ENCODE assay signal across 8 cellular contexts in the genomic region with DNA sequence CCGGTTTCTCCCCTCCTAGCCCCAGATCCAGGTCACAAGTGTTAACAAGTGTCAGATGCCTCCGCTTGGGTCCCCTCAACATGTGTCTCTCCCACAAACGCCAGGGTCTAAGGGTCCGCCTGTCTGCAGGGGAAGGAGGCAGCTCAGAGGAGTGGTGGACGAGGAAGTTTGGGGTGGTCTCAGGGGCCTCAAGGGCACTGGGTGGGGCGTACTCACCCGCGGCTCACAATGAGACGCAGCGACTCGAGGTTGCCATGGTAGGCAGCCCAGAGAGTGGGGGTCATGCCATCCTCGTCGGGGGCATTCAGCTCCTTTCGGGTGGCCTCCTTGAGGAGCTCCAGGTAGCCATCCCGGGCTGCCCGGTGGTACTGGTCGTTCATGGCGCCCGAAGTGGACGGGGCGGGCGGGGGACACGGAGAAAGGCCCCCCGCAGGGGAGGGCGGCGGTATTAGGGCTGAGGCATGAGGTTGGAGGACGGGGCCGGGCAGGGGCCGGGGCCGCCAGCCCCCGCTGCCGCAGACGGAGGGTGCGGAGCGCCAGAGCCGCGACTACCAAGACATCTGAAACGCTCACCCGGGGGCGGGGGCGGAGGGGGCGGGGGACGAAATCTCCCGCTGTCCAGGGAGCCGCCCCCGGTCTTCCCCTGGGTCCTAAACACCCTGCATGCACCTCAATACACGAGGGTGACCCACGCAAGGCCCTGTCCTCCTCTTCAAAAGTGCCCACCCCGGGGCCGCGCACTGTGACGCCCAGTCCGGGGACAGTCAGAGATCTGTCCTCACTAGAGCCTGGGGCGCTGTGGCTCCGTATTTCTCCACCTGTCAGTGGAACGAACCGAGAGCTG. TPM values are rescaled to one million over a fixed set of nuclear protein-coding genes. Genes with fewer than 3 reads are reported as not detected.
DNase-seq lines count a peak whose midpoint lies in the region; ATAC-seq, FAIRE-seq and TF ChIP-seq lines count a peak whose summit lies in the region.

USH1G (minus strand) TSS at position 562 of the 844 bp plus-strand sequence; CDS start at position 380, 182 bp downstream.

- no peaks in the 10 kb centered on the region for H3K36me3 Mint-ChIP-seq in nephron progenitor cell (ENCODE audit: low read depth)

- TF ChIP-seq POLR2A in H1 (IDR thresholded peaks at IDR 0.05; ENCODE audit: control extremely low read depth in 1 of 2, low read depth in 2 of 2, low read length in 2 of 2), result no peak

- POLR2A ChIA-PET in H1 (lab: Charles Lee; ENCODE audit: partially characterized antibody), result interaction anchor here (0.9 to 1.8 kb wide), 3 partner anchors 14 to 50 kb away, joined by 3 to 4 read pairs (median 3); partner anchors contain the start of gene FDXR

- H3K56ac ChIP-seq in H1 (replicated peaks; ENCODE audit: insufficient read length, low read depth, low read length), result no peak within 1 kb of the TSS

- no peak within 1 kb of the TSS for H2BK5ac ChIP-seq in H1 (ENCODE audit: low read depth, low read length)

- H3K27ac ChIP-seq in H1 (ENCODE audit: low read depth, low read length), result no peak within 1 kb of the TSS

- H3K18ac ChIP-seq in H1 (ENCODE audit: extremely low read depth, low read length), result peak within 1 kb of the TSS; percentile 38

- no peaks in the 10 kb centered on the region for H3K9me3 ChIP-seq in H1 (ENCODE audit: insufficient read depth in 2 of 2, low read depth in 1 of 2, low read length in 1 of 2)

- H2AK5ac ChIP-seq in H1 (ENCODE audit: low read depth, low read length), result no peak within 1 kb of the TSS

- no peak within 1 kb of the TSS for H4K91ac ChIP-seq in H1 (replicated peaks; ENCODE audit: insufficient read length, low read length)

- WGBS in H1 (ENCODE audit: extremely low coverage in 1 of 2, insufficient coverage in 1 of 2, insufficient read length in 1 of 2, insufficient replicate concordance in 2 of 2, low coverage in 1 of 2, low lambda C conversion rate in 2 of 2, missing lambda C conversion rate in 1 of 2), 2 experiments, result 24% methylated on average over 35 of the region's 57 CpGs; no CpG with 5 or more reads in 1 of the 2 experiments

- DNase-seq in D721Med (ENCODE audit: insufficient read length, low spot score) (peak; percentile 76), NCI-H69 (lab: John Stamatoyannopoulos, UW) (peak; percentile 55), H1 (ENCODE audit: low read depth in 1 of 2, low spot score in 2 of 2) (peak in 1 of 2 experiments; percentile 69), nephron progenitor cell (peak; percentile 51), NCI-H1694 (lab: John Stamatoyannopoulos, UW) (no peak), DMS53 treated with DMSO at 0.1 percent for 48 hours (lab: John Stamatoyannopoulos, UW; ENCODE audit: unreplicated experiment) (no peak)

- FAIRE-seq in D721Med (lab: Jason Lieb, UNC), result no peak
- FAIRE-seq in H1 (lab: Jason Lieb, UNC), result no peak

- TF ChIP-seq CTCF in D721Med (IDR thresholded peaks at IDR 0.05; ENCODE audit: insufficient read depth, missing control alignments) (no peak), H1 (IDR thresholded peaks at IDR 0.05; ENCODE audit: control extremely low read depth in 1 of 3, insufficient read depth in 1 of 3, low read depth in 1 of 3, low read length in 3 of 3) (no peak), nephron progenitor cell (IDR thresholded peaks at IDR 0.05) (no peak)

- no peak within 1 kb of the TSS for H3K9ac ChIP-seq in H1 (replicated peaks in 1 of 4; ENCODE audit: extremely low read depth in 1 of 4, low read depth in 3 of 4, low read length in 3 of 4)

- no peak within 1 kb of the TSS for H2BK20ac ChIP-seq in H1 (ENCODE audit: low read length)

- H3K14ac ChIP-seq in H1 (ENCODE audit: insufficient read length), result no peak within 1 kb of the TSS

- peaks cover 0 to 19% (median 16%) of the 10 kb centered on the region in 4 experiments; a peak in 6 of 7 replicates for H3K4me1 ChIP-seq in H1 (replicated peaks in 1 of 4; ENCODE audit: control insufficient read depth in 3 of 4, insufficient read depth in 4 of 4, low read length in 3 of 4)

- H3K36me3 ChIP-seq in H1 (ENCODE audit: control insufficient read depth in 2 of 4, insufficient read depth in 4 of 4, low read length in 3 of 4), result no peaks in the 10 kb centered on the region; a peak in 1 of 8 replicates

- 0 out of 2 replicates have a peak within 1 kb of the TSS, but pooled peaks have one; percentile 26 for H2AFZ ChIP-seq in H1 (ENCODE audit: low read length)

- peak within 1 kb of the TSS; percentile 61; the same call in 1 of the 2 replicates for H2BK15ac ChIP-seq in H1 (ENCODE audit: low read length)

- H3K27ac Mint-ChIP-seq in nephron progenitor cell, result no peak within 1 kb of the TSS

- H4K20me1 ChIP-seq in H1 (replicated peaks in 1 of 2; ENCODE audit: control insufficient read depth in 1 of 2, insufficient read depth in 2 of 2, low read length in 2 of 2), result peaks cover 0 to 5% of the 10 kb centered on the region in 2 experiments

- H3K4ac ChIP-seq in H1 (replicated peaks; ENCODE audit: insufficient read length, low read depth, low read length), result no peak within 1 kb of the TSS

- no peak within 1 kb of the TSS for H3K23ac ChIP-seq in H1 (ENCODE audit: insufficient read length)

- peak within 1 kb of the TSS; percentile 33 to 74 (median 36) for H3K4me3 ChIP-seq in H1 (ENCODE audit: extremely low read depth in 1 of 4, insufficient read depth in 2 of 4, low read depth in 3 of 4, low read length in 4 of 4)

- no peak within 1 kb of the TSS for H2BK120ac ChIP-seq in H1 (replicated peaks; ENCODE audit: low read depth, low read length)

- H3K79me1 ChIP-seq in H1 (ENCODE audit: low read depth, low read length), result no peaks in the 10 kb centered on the region

- H3K27me3 Mint-ChIP-seq in nephron progenitor cell (ENCODE audit: low read depth, poor library complexity), result peaks cover 75% of the 10 kb centered on the region

- H3K23me2 ChIP-seq in H1 (ENCODE audit: low read depth, low read length), result peaks cover 9% of the 10 kb centered on the region; the same call in 1 of the 2 replicates

- no peak within 1 kb of the TSS for H4K5ac ChIP-seq in H1 (ENCODE audit: insufficient read length, low read depth, low read length)

- no peak within 1 kb of the TSS; the same call in 1 of the 2 replicates for H4K8ac ChIP-seq in H1 (ENCODE audit: extremely low read depth, insufficient read depth, low read length)

- H3K4me2 ChIP-seq in H1 (ENCODE audit: insufficient read depth in 1 of 2, low read depth in 2 of 2, low read length in 2 of 2), result peak within 1 kb of the TSS; percentile 90 to 92

- no peaks in the 10 kb centered on the region for H3K9me3 Mint-ChIP-seq in nephron progenitor cell

- TF ChIP-seq RAD21 in H1 (IDR thresholded peaks at IDR 0.05 in 1 of 2, conservative IDR thresholded peaks at IDR 0.05 in 1 of 2; ENCODE audit: low read depth in 2 of 2, low read length in 2 of 2), result no peak

- 0 out of 2 replicates have a peak within 1 kb of the TSS, but pooled peaks have one; percentile 39 for H2BK12ac ChIP-seq in H1 (ENCODE audit: low read depth, low read length)

- peaks cover 40 to 62% (median 53%) of the 10 kb centered on the region in 4 experiments for H3K27me3 ChIP-seq in H1 (replicated peaks in 1 of 4; ENCODE audit: control insufficient read depth in 3 of 4, extremely low read depth in 1 of 4, insufficient read depth in 3 of 4, low read length in 3 of 4)

- H3K4me3 Mint-ChIP-seq in nephron progenitor cell, result peak within 1 kb of the TSS; percentile 72

- CTCF ChIA-PET in H1 (lab: Charles Lee; ENCODE audit: partially characterized antibody), result interaction anchor here (0.6 to 49.9 kb wide), 25 partner anchors 7 to 142 kb away, joined by 3 to 1072 read pairs (median 5); partner anchors contain the start of genes CDR2L, FADS6 and OTOP3

- H3K4me1 Mint-ChIP-seq in nephron progenitor cell, result peaks cover 31% of the 10 kb centered on the region

- TF ChIP-seq EP300 in H1 (IDR thresholded peaks at IDR 0.05; ENCODE audit: borderline replicate concordance in 1 of 2, low read depth in 2 of 2, low read length in 2 of 2), result no peak

- ATAC-seq in GM18909 (IDR thresholded peaks at IDR 0.05; ENCODE audit: poor library complexity, unreplicated experiment) (no peak), HG03139 (IDR thresholded peaks at IDR 0.05; ENCODE audit: unreplicated experiment) (no peak)

- no peaks in the 10 kb centered on the region for H3K79me2 ChIP-seq in H1 (ENCODE audit: control insufficient read depth in 1 of 2, insufficient read depth in 2 of 2, low read length in 2 of 2)

TF ChIP-seq in H1, 55 proteins besides CTCF, POLR2A, EP300 and RAD21:
- TF ChIP-seq GABPA (IDR thresholded peaks at IDR 0.05; ENCODE audit: borderline replicate concordance, insufficient read depth, low read length) (no peak), BRCA1 (IDR thresholded peaks at IDR 0.05; ENCODE audit: low read depth, low read length) (no peak), CTBP2 (IDR thresholded peaks at IDR 0.05; ENCODE audit: borderline replicate concordance, insufficient read depth, insufficient read length, low read length) (no peak), FOSL1 (IDR thresholded peaks at IDR 0.05; ENCODE audit: insufficient read depth, low read depth, low read length) (peak; percentile 78; the same call in 1 of the 2 replicates), EZH2 (IDR thresholded peaks at IDR 0.05; ENCODE audit: low read depth, low read length, severe bottlenecking) (no peak), ASH2L (IDR thresholded peaks at IDR 0.05; ENCODE audit: low read length) (no peak), TCF12 (IDR thresholded peaks at IDR 0.05; ENCODE audit: low read depth, low read length) (no peak), YY1 (IDR thresholded peaks at IDR 0.05; ENCODE audit: low read depth, low read length) (no peak), EGR1 (IDR thresholded peaks at IDR 0.05; ENCODE audit: borderline replicate concordance, low read depth, low read length) (peak; percentile 48; the same call in 1 of the 2 replicates), SUZ12 (IDR thresholded peaks at IDR 0.05; ENCODE audit: low read length) (no peak; the same call in 1 of the 2 replicates), KDM4A (IDR thresholded peaks at IDR 0.05; ENCODE audit: low read depth, low read length, severe bottlenecking) (peak; percentile 19), CHD1 (IDR thresholded peaks at IDR 0.05; ENCODE audit: low read depth, low read length) (no peak), CHD2 (IDR thresholded peaks at IDR 0.05; ENCODE audit: low read length) (no peak)

RNA-seq across cellular contexts. Expression of gene USH1G, which starts in this region (rescaled TPM):
- 1.6 and 1.7 TPM in 2 replicates for total RNA-seq in H1 (2021; fragmentation: NEBNext Ultra II Directional; extraction: Animal tissue kit (Norgen Biotek cat#: 25700))
- 4.3 and 5.0 TPM in 2 replicates for polyA plus RNA-seq in H1 (2011; rRNA removed)
- 3.5 TPM for polyA plus RNA-seq in H1 (2011; cell fraction: cytosol; rRNA removed)
- polyA plus RNA-seq in H1 (2011; cell fraction: nucleus; rRNA removed), result 3.5 TPM
- 1.3 to 2.8 TPM (median 2.0 TPM) in 4 replicates for polyA plus RNA-seq in H1 (2012, experiment 1 of 2)
- polyA plus RNA-seq in H1 (2012, experiment 2 of 2), result 1.9 TPM
- polyA plus RNA-seq in H1 (2013, experiment 1 of 2), result 0.61 TPM
- polyA plus RNA-seq in H1 (2013, experiment 2 of 2), result 0.70 TPM
- 5.1 and 8.8 TPM in 2 replicates for polyA minus RNA-seq in H1 (2011; rRNA and poly(A)+ RNA removed)
- polyA minus RNA-seq in H1 (2011; cell fraction: cytosol; rRNA and poly(A)+ RNA removed), result 3.7 TPM
- 4.2 TPM for polyA minus RNA-seq in H1 (2011; cell fraction: nucleus; rRNA and poly(A)+ RNA removed)

Comparison
In these comparisons a context has a peak if more than half of its experiments do, and no peak if none do; other contexts are left out.
1. DNase-seq: peak in D721Med (single experiment), NCI-H69 (single experiment) and nephron progenitor cell (single experiment); none in NCI-H1694 (single experiment) and DMS53 treated with DMSO at 0.1 percent for 48 hours (single experiment).